8 cellular contexts compared by ENCODE assay signal in genomic region chr7:36291387-36292316, GRCh38.
A peak's percentile ranks its signal among the peaks of the same experiment; 100 is the strongest.
DNase-seq lines count a peak whose midpoint lies in the region; ATAC-seq, FAIRE-seq and TF ChIP-seq lines count a peak whose summit lies in the region.

No MANE protein-coding gene starts in this region.

- peak; percentile 57 for ATAC-seq in activated T-helper 17 cell treated with anti-CD3 and anti-CD28 coated beads, Interleukin-2, amount 50 U/mL, for 72 hours (replicated peaks)

- TF ChIP-seq CTCF in KMS-11 (conservative IDR thresholded peaks at IDR 0.05; ENCODE audit: low read depth, low read length) (peak; percentile 99), fibroblast of the aortic adventitia (IDR thresholded peaks at IDR 0.05; ENCODE audit: insufficient read depth, low read length) (peak; percentile 95), neural progenitor cell (IDR thresholded peaks at IDR 0.05) (peak; percentile 100)

- peak; percentile 45 for FAIRE-seq in RCC 7860 (lab: Jason Lieb, UNC)

- H3K4me3 ChIP-seq in KMS-11 (IDR thresholded peaks at IDR 0.05; ENCODE audit: insufficient read depth, low read depth, low read length) (no peak overlapping the region), fibroblast of the aortic adventitia (ENCODE audit: low read depth, low read length) (peak overlapping the region; percentile 59), neural progenitor cell (no peak overlapping the region), stomach smooth muscle (ENCODE audit: low read length in 2 of 2) (peak overlapping the region; percentile 55 to 77)

- H3K4me1 Mint-ChIP-seq in activated T-helper 17 cell treated with anti-CD3 and anti-CD28 coated beads, Interleukin-2, amount 50 U/mL, for 72 hours: peaks cover 30% of the 10 kb centered on the region
- peaks cover 31% of the 10 kb centered on the region for H3K4me1 Mint-ChIP-seq in neural progenitor cell

- H3K36me3 ChIP-seq in KMS-11 (ENCODE audit: insufficient read depth): no peaks in the 10 kb centered on the region
- H3K36me3 ChIP-seq in neural progenitor cell: no peaks in the 10 kb centered on the region
- peaks cover 4 to 7% of the 10 kb centered on the region in 2 donors for H3K36me3 ChIP-seq in stomach smooth muscle (ENCODE audit: control insufficient read depth in 2 of 2, insufficient read depth in 2 of 2, low read length in 2 of 2)

- H3K27me3 ChIP-seq in KMS-11 (ENCODE audit: insufficient read depth, low read depth): no peaks in the 10 kb centered on the region
- H3K27me3 ChIP-seq in neural progenitor cell: no peaks in the 10 kb centered on the region
- no peaks in the 10 kb centered on the region for H3K27me3 ChIP-seq in stomach smooth muscle (ENCODE audit: control insufficient read depth in 1 of 2, insufficient read depth in 2 of 2, low read length in 2 of 2)

- H3K4me2 ChIP-seq in KMS-11 (peak overlapping the region; percentile 54), neural progenitor cell (peak overlapping the region; percentile 60)

- H3K79me2 ChIP-seq in KMS-11 (ENCODE audit: insufficient read depth, low read depth) (no peaks in the 10 kb centered on the region), neural progenitor cell (ENCODE audit: low read depth) (no peaks in the 10 kb centered on the region)

- H4K20me1 ChIP-seq in KMS-11 (ENCODE audit: insufficient read depth) (no peaks in the 10 kb centered on the region), neural progenitor cell (ENCODE audit: low read depth) (no peaks in the 10 kb centered on the region)

- peak overlapping the region; percentile 75 for H3K4me3 Mint-ChIP-seq in activated T-helper 17 cell treated with anti-CD3 and anti-CD28 coated beads, Interleukin-2, amount 50 U/mL, for 72 hours
- peak overlapping the region; percentile 44 for H3K4me3 Mint-ChIP-seq in neural progenitor cell

- H3F3A ChIP-seq in neural progenitor cell (ENCODE audit: low read depth): no peaks in the 10 kb centered on the region

- H3K9me3 Mint-ChIP-seq in activated T-helper 17 cell treated with anti-CD3 and anti-CD28 coated beads, Interleukin-2, amount 50 U/mL, for 72 hours: no peaks in the 10 kb centered on the region
- H3K9me3 Mint-ChIP-seq in neural progenitor cell: no peaks in the 10 kb centered on the region

- H3K9ac ChIP-seq in KMS-11 (peak overlapping the region; percentile 14; the same call in 1 of the 2 replicates), neural progenitor cell (no peak overlapping the region), stomach smooth muscle (ENCODE audit: low read length in 2 of 2) (peak overlapping the region; percentile 65 to 79)

- H3K36me3 Mint-ChIP-seq in activated T-helper 17 cell treated with anti-CD3 and anti-CD28 coated beads, Interleukin-2, amount 50 U/mL, for 72 hours (ENCODE audit: low read depth): peaks cover 1% of the 10 kb centered on the region
- H3K36me3 Mint-ChIP-seq in neural progenitor cell: peaks cover 14% of the 10 kb centered on the region

- H2AFZ ChIP-seq in KMS-11 (ENCODE audit: low read depth): peak overlapping the region; percentile 83
- H2AFZ ChIP-seq in neural progenitor cell (replicated peaks): no peak overlapping the region

- H3K27me3 Mint-ChIP-seq in activated T-helper 17 cell treated with anti-CD3 and anti-CD28 coated beads, Interleukin-2, amount 50 U/mL, for 72 hours: no peaks in the 10 kb centered on the region
- peaks cover 5% of the 10 kb centered on the region for H3K27me3 Mint-ChIP-seq in neural progenitor cell (ENCODE audit: insufficient read depth, low read depth)

- H3K27ac ChIP-seq in KMS-11: no peak overlapping the region
- H3K27ac ChIP-seq in neural progenitor cell: no peak overlapping the region
- peak overlapping the region; percentile 79 for H3K27ac ChIP-seq in stomach smooth muscle (ENCODE audit: low read length)

- H3K9me3 ChIP-seq in neural progenitor cell (ENCODE audit: low read depth): no peaks in the 10 kb centered on the region
- no peaks in the 10 kb centered on the region for H3K9me3 ChIP-seq in stomach smooth muscle (ENCODE audit: control insufficient read depth in 2 of 2, low read length in 2 of 2)

- DNase-seq in NCI-H524 (lab: John Stamatoyannopoulos, UW) (peak; percentile 24 to 72), NCI-H524 treated with DMSO at 0.1 percent for 48 hours (lab: John Stamatoyannopoulos, UW) (no peak), RCC 7860 (ENCODE audit: low spot score) (peak; percentile 78), fibroblast of the aortic adventitia (ENCODE audit: low read depth) (peak; percentile 87), neural progenitor cell (ENCODE audit: low spot score) (peak; percentile 91)

- peak overlapping the region; percentile 87 for H3K27ac Mint-ChIP-seq in activated T-helper 17 cell treated with anti-CD3 and anti-CD28 coated beads, Interleukin-2, amount 50 U/mL, for 72 hours
- H3K27ac Mint-ChIP-seq in neural progenitor cell: peak overlapping the region; percentile 79

- H3K4me1 ChIP-seq in KMS-11 (ENCODE audit: low read depth, poor library complexity, severe bottlenecking) (peaks cover 11% of the 10 kb centered on the region), neural progenitor cell (peaks cover 6% of the 10 kb centered on the region), stomach smooth muscle (ENCODE audit: control insufficient read depth, insufficient read depth, low read length) (peaks cover 20% of the 10 kb centered on the region)

Comparison
In these comparisons a context has a peak if more than half of its experiments do, and no peak if none do; other contexts are left out.
1. H3K4me3 ChIP-seq: peak in fibroblast of the aortic adventitia (single experiment) and stomach smooth muscle (2 of 2); none in KMS-11 (single experiment) and neural progenitor cell (single experiment).
2. Peak in every context shown above with its lines, with median percentiles within 50 percentile points of each other: CTCF ChIP-seq.